Comparison of ENCODE assay signal across 2 cellular contexts in genomic region chr16:66843191-66843590, GRCh38.
TF ChIP-seq lines count a peak whose summit lies in the region.

No MANE protein-coding gene starts in this region.

TF ChIP-seq in HEK293, 187 proteins besides CTCF, POLR2A, EP300 and RAD21:
- TF ChIP-seq ZNF558 (tag by site-specific recombination; IDR thresholded peaks at IDR 0.05) (no peak), ZFHX2 (tag by site-specific recombination; conservative IDR thresholded peaks at IDR 0.05) (0 out of 2 replicates have a peak, but pooled peaks have one; percentile 3)

TF ChIP-seq in H1, 55 proteins besides CTCF, POLR2A, EP300 and RAD21:
- no peak for TF ChIP-seq HDAC6 (IDR thresholded peaks at IDR 0.05; ENCODE audit: low read depth, low read length)
- TF ChIP-seq SP4 (IDR thresholded peaks at IDR 0.05; ENCODE audit: low read length) = no peak
- no peak for TF ChIP-seq RBBP5 (IDR thresholded peaks at IDR 0.05; ENCODE audit: borderline replicate concordance, low read depth, low read length)
- no peak for TF ChIP-seq CTBP2 (IDR thresholded peaks at IDR 0.05; ENCODE audit: borderline replicate concordance, insufficient read depth, insufficient read length, low read length)
- TF ChIP-seq HDAC2 (IDR thresholded peaks at IDR 0.05; ENCODE audit: borderline replicate concordance in 1 of 2, low read depth in 2 of 2, low read length in 2 of 2) = no peak
- no peak for TF ChIP-seq JUND (IDR thresholded peaks at IDR 0.05; ENCODE audit: low read length)
- TF ChIP-seq, protein P1, sequence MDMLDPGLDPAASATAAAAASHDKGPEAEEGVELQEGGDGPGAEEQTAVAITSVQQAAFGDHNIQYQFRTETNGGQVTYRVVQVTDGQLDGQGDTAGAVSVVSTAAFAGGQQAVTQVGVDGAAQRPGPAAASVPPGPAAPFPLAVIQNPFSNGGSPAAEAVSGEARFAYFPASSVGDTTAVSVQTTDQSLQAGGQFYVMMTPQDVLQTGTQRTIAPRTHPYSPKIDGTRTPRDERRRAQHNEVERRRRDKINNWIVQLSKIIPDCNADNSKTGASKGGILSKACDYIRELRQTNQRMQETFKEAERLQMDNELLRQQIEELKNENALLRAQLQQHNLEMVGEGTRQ (IDR thresholded peaks at IDR 0.05; ENCODE audit: low read length) = no peak
- no peak for TF ChIP-seq RXRA (IDR thresholded peaks at IDR 0.05; ENCODE audit: insufficient read depth, low read depth, low read length)
